18 cellular contexts compared by ENCODE assay signal in genomic region chr12:18476866-18477265, GRCh38.
A peak's percentile ranks its signal among the peaks of the same experiment; 100 is the strongest.
DNase-seq lines count a peak whose midpoint lies in the region; ATAC-seq, FAIRE-seq and TF ChIP-seq lines count a peak whose summit lies in the region.
"Had no signal": no experiment of that assay in that cellular context is flagged by ENCODE, and none has a peak within 500 bp of the region (broad histone marks: within the 10 kb centered on the region; RNA-seq: fewer than 3 reads in every experiment).

No MANE protein-coding gene starts in this region.

- H3K4me2 ChIP-seq in SK-N-SH (no peak overlapping the region), H1 (ENCODE audit: insufficient read depth in 1 of 2, low read depth in 2 of 2, low read length in 2 of 2) (no peak overlapping the region)

- H3K4me3 Mint-ChIP-seq in naive thymus-derived CD4-positive, alpha-beta T cell = no peak overlapping the region

- no peak overlapping the region for H3K4ac ChIP-seq in H1 (replicated peaks; ENCODE audit: insufficient read length, low read depth, low read length)

- no peaks in the 10 kb centered on the region; the same call in 1 of the 2 replicates for H3K23me2 ChIP-seq in H1 (ENCODE audit: low read depth, low read length)

- H3K4me3 ChIP-seq in SK-N-SH (ENCODE audit: low read depth in 2 of 2, low read length in 1 of 2) (no peak overlapping the region), H1 (ENCODE audit: extremely low read depth in 1 of 4, insufficient read depth in 2 of 4, low read depth in 3 of 4, low read length in 4 of 4) (no peak overlapping the region), spleen (no peak overlapping the region)
- H3K4me3 ChIP-seq in naive thymus-derived CD4-positive, alpha-beta T cell (ENCODE audit: low read length) = no peak overlapping the region
- H3K4me3 ChIP-seq: SJCRH30 had no signal

- H2BK15ac ChIP-seq in H1 (ENCODE audit: low read length) = no peak overlapping the region

- TF ChIP-seq RAD21 in SK-N-SH (IDR thresholded peaks at IDR 0.05; ENCODE audit: low read length) = no peak
- TF ChIP-seq RAD21 in H1 (IDR thresholded peaks at IDR 0.05 in 1 of 2, conservative IDR thresholded peaks at IDR 0.05 in 1 of 2; ENCODE audit: low read depth in 2 of 2, low read length in 2 of 2) = no peak

- H3K27me3 ChIP-seq in SK-N-SH (ENCODE audit: insufficient read depth) (no peaks in the 10 kb centered on the region), H1 (replicated peaks in 1 of 4; ENCODE audit: control insufficient read depth in 3 of 4, extremely low read depth in 1 of 4, insufficient read depth in 3 of 4, low read length in 3 of 4) (no peaks in the 10 kb centered on the region), spleen (replicated peaks in 1 of 7) (no peaks in the 10 kb centered on the region)
- no peaks in the 10 kb centered on the region for H3K27me3 ChIP-seq in naive thymus-derived CD4-positive, alpha-beta T cell (ENCODE audit: control insufficient read depth in 2 of 2, insufficient read depth in 2 of 2, low read length in 2 of 2)
- H3K27me3 ChIP-seq: SJCRH30 had no signal

- H3K79me1 ChIP-seq in H1 (ENCODE audit: low read depth, low read length) = no peaks in the 10 kb centered on the region

- no peak overlapping the region for H2BK20ac ChIP-seq in H1 (ENCODE audit: low read length)

- no peaks in the 10 kb centered on the region for H3K4me1 ChIP-seq in SK-N-SH (ENCODE audit: control insufficient read depth in 1 of 2, insufficient read depth in 2 of 2, low read depth in 1 of 2, low read length in 1 of 2)
- H3K4me1 ChIP-seq in H1 (replicated peaks in 1 of 4; ENCODE audit: control insufficient read depth in 3 of 4, insufficient read depth in 4 of 4, low read length in 3 of 4) = peaks cover 0 to 3% (median 0%) of the 10 kb centered on the region in 4 experiments; a peak in 1 of 7 replicates
- H3K4me1 ChIP-seq in spleen = no peaks in the 10 kb centered on the region
- H3K4me1 ChIP-seq in naive thymus-derived CD4-positive, alpha-beta T cell (ENCODE audit: control insufficient read depth in 2 of 2, insufficient read depth in 2 of 2, low read length in 2 of 2) = no peaks in the 10 kb centered on the region
- H3K4me1 ChIP-seq: SJCRH30 had no signal

- H3K18ac ChIP-seq in H1 (ENCODE audit: extremely low read depth, low read length) = no peak overlapping the region

- no peak for FAIRE-seq in H1 (lab: Jason Lieb, UNC)

- H3K36me3 ChIP-seq in SK-N-SH (replicated peaks in 1 of 2; ENCODE audit: control insufficient read depth in 1 of 2, insufficient read depth in 2 of 2, low read length in 1 of 2) (no peaks in the 10 kb centered on the region), H1 (ENCODE audit: control insufficient read depth in 2 of 4, insufficient read depth in 4 of 4, low read length in 3 of 4) (no peaks in the 10 kb centered on the region), spleen (no peaks in the 10 kb centered on the region)
- H3K36me3 ChIP-seq in naive thymus-derived CD4-positive, alpha-beta T cell (ENCODE audit: control insufficient read depth in 2 of 3, insufficient read depth in 3 of 3, low read length in 3 of 3) = no peaks in the 10 kb centered on the region
- H3K36me3 ChIP-seq: SJCRH30 had no signal

- no peaks in the 10 kb centered on the region for H3K36me3 Mint-ChIP-seq in naive thymus-derived CD4-positive, alpha-beta T cell

- ATAC-seq in SK-N-SH treated with all-trans-retinoic acid at 6 μM for 48 hours (no peak), omental fat pad (ENCODE audit: low FRiP score) (peak; percentile 47)
- ATAC-seq in naive thymus-derived CD4-positive, alpha-beta T cell = no peak

- no peak overlapping the region for H2BK12ac ChIP-seq in H1 (ENCODE audit: low read depth, low read length)

- intact Hi-C loops in spleen (cut with DNase I; ENCODE audit: low total_unique reads) = no loop called here
- intact Hi-C loops in naive thymus-derived CD4-positive, alpha-beta T cell (cut with micrococcal nuclease) = no loop called here

- no peaks in the 10 kb centered on the region for H3K9me3 ChIP-seq in SK-N-SH
- no peaks in the 10 kb centered on the region for H3K9me3 ChIP-seq in H1 (ENCODE audit: insufficient read depth in 2 of 2, low read depth in 1 of 2, low read length in 1 of 2)
- no peaks in the 10 kb centered on the region for H3K9me3 ChIP-seq in spleen
- no peaks in the 10 kb centered on the region for H3K9me3 ChIP-seq in naive thymus-derived CD4-positive, alpha-beta T cell (ENCODE audit: control insufficient read depth in 2 of 3, low read length in 3 of 3)
- H3K9me3 ChIP-seq: SJCRH30 had no signal

- TF ChIP-seq POLR2A in H1 (IDR thresholded peaks at IDR 0.05; ENCODE audit: control extremely low read depth in 1 of 2, low read depth in 2 of 2, low read length in 2 of 2) = no peak
- no peak for TF ChIP-seq POLR2A in spleen (IDR thresholded peaks at IDR 0.05)

- no peaks in the 10 kb centered on the region for H3K4me1 Mint-ChIP-seq in naive thymus-derived CD4-positive, alpha-beta T cell

- peak overlapping the region; percentile 25; the same call in 1 of the 2 replicates for H2AFZ ChIP-seq in SK-N-SH (ENCODE audit: low read depth)
- H2AFZ ChIP-seq in H1 (ENCODE audit: low read length) = no peak overlapping the region

- DNase-seq in SK-N-SH = no peak
- DNase-seq in NCI-H146 treated with DMSO at 0.1 percent for 48 hours (lab: John Stamatoyannopoulos, UW; ENCODE audit: unreplicated experiment) = peak; percentile 29
- DNase-seq in H1 (ENCODE audit: low read depth in 1 of 2, low spot score in 2 of 2) = no peak
- no peak for DNase-seq in omental fat pad (ENCODE audit: low spot score)
- DNase-seq in spleen = no peak
- no peak for DNase-seq in naive thymus-derived CD4-positive, alpha-beta T cell
- no peak for DNase-seq in nucleus accumbens (lab: John Stamatoyannopoulos, UW)
- DNase-seq: C1 segment of cervical spinal cord, HCEC 1CT, MV-4-11, NCI-H2081 treated with DMSO at 0.1 percent for 48 hours, NCI-H345, NCI-H526, OCI-M1, SJCRH30 had no signal

- WGBS in SK-N-SH (ENCODE audit: low lambda C conversion rate) = 27% methylated on average over 4 of the region's 4 CpGs
- WGBS in H1 (ENCODE audit: extremely low coverage in 1 of 2, insufficient coverage in 1 of 2, insufficient read length in 1 of 2, insufficient replicate concordance in 2 of 2, low coverage in 1 of 2, low lambda C conversion rate in 2 of 2, missing lambda C conversion rate in 1 of 2), 2 experiments = 65% methylated on average over 4 of the region's 4 CpGs; no CpG with 5 or more reads in 1 of the 2 experiments
- 70 to 87% (median 77%) methylated on average over 4 of the region's 4 CpGs for WGBS in spleen, 5 donors

- TF ChIP-seq CTCF in SK-N-SH (IDR thresholded peaks at IDR 0.05) (no peak), H1 (IDR thresholded peaks at IDR 0.05; ENCODE audit: control extremely low read depth in 1 of 3, insufficient read depth in 1 of 3, low read depth in 1 of 3, low read length in 3 of 3) (no peak), omental fat pad (IDR thresholded peaks at IDR 0.05) (no peak), spleen (IDR thresholded peaks at IDR 0.05 in 8 of 11, conservative IDR thresholded peaks at IDR 0.05 in 3 of 11) (no peak)

- H3K27ac ChIP-seq in SK-N-SH (ENCODE audit: low read depth in 2 of 2, low read length in 1 of 2) (no peak overlapping the region), H1 (ENCODE audit: low read depth, low read length) (no peak overlapping the region), spleen (no peak overlapping the region)
- H3K27ac ChIP-seq in naive thymus-derived CD4-positive, alpha-beta T cell (ENCODE audit: low read depth, low read length) = no peak overlapping the region
- H3K27ac ChIP-seq: HL-60, RWPE1, SJCRH30 had no signal

- H4K8ac ChIP-seq in H1 (ENCODE audit: extremely low read depth, insufficient read depth, low read length) = no peak overlapping the region

- H3K56ac ChIP-seq in H1 (replicated peaks; ENCODE audit: insufficient read length, low read depth, low read length) = no peak overlapping the region

- H3K9ac ChIP-seq in SK-N-SH (no peak overlapping the region), H1 (replicated peaks in 1 of 4; ENCODE audit: extremely low read depth in 1 of 4, low read depth in 3 of 4, low read length in 3 of 4) (no peak overlapping the region)

- no peaks in the 10 kb centered on the region for H3K27me3 Mint-ChIP-seq in naive thymus-derived CD4-positive, alpha-beta T cell

- H3K23ac ChIP-seq in H1 (ENCODE audit: insufficient read length) = no peak overlapping the region

- CTCF ChIA-PET in SK-N-SH (lab: Yijun Ruan, JAX) (no interaction called here), H1 (lab: Charles Lee; ENCODE audit: partially characterized antibody) (interaction anchor here (0.6 kb wide), 1 partner anchor 1495 kb away, joined by 4 read pairs; no protein-coding TSS in a partner anchor)
- CTCF ChIA-PET in naive thymus-derived CD4-positive, alpha-beta T cell (lab: Charles Lee) = no interaction called here

- no peak overlapping the region for H4K5ac ChIP-seq in H1 (ENCODE audit: insufficient read length, low read depth, low read length)

- no peak overlapping the region for H2BK5ac ChIP-seq in H1 (ENCODE audit: low read depth, low read length)

- no peaks in the 10 kb centered on the region for H3K79me2 ChIP-seq in SK-N-SH (ENCODE audit: insufficient read depth)
- H3K79me2 ChIP-seq in H1 (ENCODE audit: control insufficient read depth in 1 of 2, insufficient read depth in 2 of 2, low read length in 2 of 2) = no peaks in the 10 kb centered on the region

- H4K20me1 ChIP-seq in SK-N-SH (ENCODE audit: insufficient read depth) (no peaks in the 10 kb centered on the region), H1 (replicated peaks in 1 of 2; ENCODE audit: control insufficient read depth in 1 of 2, insufficient read depth in 2 of 2, low read length in 2 of 2) (no peaks in the 10 kb centered on the region)

- no peak overlapping the region for H3K27ac Mint-ChIP-seq in naive thymus-derived CD4-positive, alpha-beta T cell

- no peak overlapping the region for H2BK120ac ChIP-seq in H1 (replicated peaks; ENCODE audit: low read depth, low read length)

- no peak for TF ChIP-seq EP300 in SK-N-SH (IDR thresholded peaks at IDR 0.05; ENCODE audit: borderline replicate concordance in 1 of 2, low read depth in 1 of 2, low read length in 1 of 2)
- TF ChIP-seq EP300 in H1 (IDR thresholded peaks at IDR 0.05; ENCODE audit: borderline replicate concordance in 1 of 2, low read depth in 2 of 2, low read length in 2 of 2) = no peak

- no peaks in the 10 kb centered on the region for H3F3A ChIP-seq in SK-N-SH (replicated peaks; ENCODE audit: insufficient read depth)

- H3K9me3 Mint-ChIP-seq in naive thymus-derived CD4-positive, alpha-beta T cell = peaks cover 0 to 6% (median 0%) of the 10 kb centered on the region in 11 donors

- no peaks in the 10 kb centered on the region for H3K9me2 ChIP-seq in SK-N-SH

- H3K14ac ChIP-seq in H1 (ENCODE audit: insufficient read length) = no peak overlapping the region

- no peak overlapping the region for H2AK5ac ChIP-seq in H1 (ENCODE audit: low read depth, low read length)

- POLR2A ChIA-PET in SK-N-SH (lab: Yijun Ruan, JAX) = no interaction called here
- POLR2A ChIA-PET in H1 (lab: Charles Lee; ENCODE audit: partially characterized antibody) = no interaction called here
- POLR2A ChIA-PET in naive thymus-derived CD4-positive, alpha-beta T cell (lab: Charles Lee) = no interaction called here

- H4K91ac ChIP-seq in H1 (replicated peaks; ENCODE audit: insufficient read length, low read length) = no peak overlapping the region

TF ChIP-seq in H1, 55 proteins besides CTCF, POLR2A, EP300 and RAD21 (continues in another document):
- TF ChIP-seq BCL11A (IDR thresholded peaks at IDR 0.05; ENCODE audit: low read depth in 2 of 2, low read length in 2 of 2) (no peak), ASH2L (IDR thresholded peaks at IDR 0.05; ENCODE audit: low read length) (no peak)

Comparison
In these comparisons a context has a peak if more than half of its experiments do, and no peak if none do; other contexts are left out.
1. Of the 17 proteins assayed by ChIP-seq in both H1 and SK-N-SH: peak only in H1: RXRA; only in SK-N-SH: none; in both: none; in neither: 16.